Comparison of ENCODE assay signal across 16 cellular contexts in genomic region chrX:129524250-129524850, GRCh38. TPM values are rescaled to one million over a fixed set of nuclear protein-coding genes. Genes with fewer than 3 reads are reported as not detected.
DNase-seq lines count a peak whose midpoint lies in the region; ATAC-seq lines count a peak whose summit lies in the region.
"Had no signal": no experiment of that assay in that cellular context is flagged by ENCODE, and none has a peak within 500 bp of the region (broad histone marks: within the 10 kb centered on the region; RNA-seq: fewer than 3 reads in every experiment).

No MANE protein-coding gene starts in this region.

- H3K4me3 Mint-ChIP-seq in CD4-positive, alpha-beta memory T cell = peak overlapping the region; percentile 6 to 87 (median 79)
- peak overlapping the region; percentile 66 for H3K4me3 Mint-ChIP-seq in activated naive CD8-positive, alpha-beta T cell treated with anti-CD3 and anti-CD28 coated beads, Interleukin-2, amount 10 ng/mL, durations not matched to agents 7 days and 5 days

- CTCF ChIA-PET in CD4-positive, alpha-beta memory T cell (lab: Charles Lee; ENCODE audit: partially characterized antibody) = no interaction called here

- ATAC-seq in activated naive CD8-positive, alpha-beta T cell treated with anti-CD3 and anti-CD28 coated beads, Interleukin-2, amount 10 ng/mL, durations not matched to agents 7 days and 5 days (ENCODE audit: low read depth) = no peak
- ATAC-seq in GM21528 (IDR thresholded peaks at IDR 0.05; ENCODE audit: low FRiP score, unreplicated experiment) (no peak), GM21529 (IDR thresholded peaks at IDR 0.05; ENCODE audit: unreplicated experiment) (no peak)

- H3K27ac ChIP-seq in CD4-positive, alpha-beta memory T cell (ENCODE audit: low read depth, low read length) = no peak overlapping the region
- H3K27ac ChIP-seq in mesodermal cell (ENCODE audit: low read depth, low read length, severe bottlenecking) = no peak overlapping the region
- H3K27ac ChIP-seq: neutrophil, suprapubic skin had no signal

- H3K9me3 ChIP-seq in CD4-positive, alpha-beta memory T cell (ENCODE audit: control insufficient read depth in 1 of 2, low read length in 2 of 2) = no peaks in the 10 kb centered on the region
- no peaks in the 10 kb centered on the region for H3K9me3 ChIP-seq in HAP-1
- no peaks in the 10 kb centered on the region for H3K9me3 ChIP-seq in mesodermal cell (ENCODE audit: control insufficient read depth, low read length)
- H3K9me3 ChIP-seq: neutrophil, suprapubic skin had no signal

- POLR2A ChIA-PET in CD4-positive, alpha-beta memory T cell (lab: Charles Lee; ENCODE audit: partially characterized antibody) = no interaction called here
- POLR2A ChIA-PET in activated naive CD8-positive, alpha-beta T cell treated with anti-CD3 and anti-CD28 coated beads, Interleukin-2, amount 10 ng/mL, durations not matched to agents 7 days and 5 days (lab: Charles Lee) = no interaction called here

- H3K27me3 ChIP-seq in CD4-positive, alpha-beta memory T cell (ENCODE audit: insufficient read depth, low read length) = no peaks in the 10 kb centered on the region
- no peaks in the 10 kb centered on the region for H3K27me3 ChIP-seq in HAP-1 (ENCODE audit: low read depth)
- H3K27me3 ChIP-seq: suprapubic skin had no signal

- H3K4me1 Mint-ChIP-seq in CD4-positive, alpha-beta memory T cell = peaks cover 0 to 6% (median 1%) of the 10 kb centered on the region in 4 donors
- H3K4me1 Mint-ChIP-seq in activated naive CD8-positive, alpha-beta T cell treated with anti-CD3 and anti-CD28 coated beads, Interleukin-2, amount 10 ng/mL, durations not matched to agents 7 days and 5 days = no peaks in the 10 kb centered on the region

- H3K27ac Mint-ChIP-seq in CD4-positive, alpha-beta memory T cell = no peak overlapping the region
- no peak overlapping the region for H3K27ac Mint-ChIP-seq in activated naive CD8-positive, alpha-beta T cell treated with anti-CD3 and anti-CD28 coated beads, Interleukin-2, amount 10 ng/mL, durations not matched to agents 7 days and 5 days

- WGBS in mesodermal cell (ENCODE audit: insufficient coverage in 2 of 2), 2 experiments = 100% methylated on average over 1 of the region's 3 CpGs

- no peak overlapping the region for H3K4me3 ChIP-seq in CD4-positive, alpha-beta memory T cell (ENCODE audit: low read length in 2 of 2)
- peak overlapping the region; percentile 94; the same call in 1 of the 2 replicates for H3K4me3 ChIP-seq in HAP-1
- peak overlapping the region; percentile 67 for H3K4me3 ChIP-seq in mesodermal cell (ENCODE audit: extremely low read depth, insufficient read depth, low read length, poor library complexity, severe bottlenecking)

- intact Hi-C loops in CD4-positive, alpha-beta memory T cell (cut with micrococcal nuclease) = no loop called here

- in situ Hi-C loops in HAP-1 (cut with MboI; ENCODE audit: low sequenced_read_pairs) = no loop called here

- DNase-seq in CD4-positive, alpha-beta memory T cell = no peak
- no peak for DNase-seq in HAP-1 (ENCODE audit: low spot score in 2 of 2)
- DNase-seq in activated naive CD8-positive, alpha-beta T cell treated with anti-CD3 and anti-CD28 coated beads, Interleukin-2, amount 10 ng/mL, durations not matched to agents 7 days and 5 days = no peak
- no peak for DNase-seq in AML-193 (lab: John Stamatoyannopoulos, UW)
- DNase-seq in NCI-H1092 treated with DMSO at 0.1 percent for 48 hours (lab: John Stamatoyannopoulos, UW) = no peak
- DNase-seq: activated CD8-positive, alpha-beta memory T cell treated with anti-CD3 and anti-CD28 coated beads, Interleukin-2, amount 50 U/mL, for 4 hours; Karpas-422; left cardiac atrium; NCI-H187; NCI-H526 treated with DMSO at 0.1 percent for 48 hours; small intestine had no signal

- peaks cover 0 to 2% of the 10 kb centered on the region in 2 donors for H3K27me3 Mint-ChIP-seq in CD4-positive, alpha-beta memory T cell
- peaks cover 23% of the 10 kb centered on the region for H3K27me3 Mint-ChIP-seq in activated naive CD8-positive, alpha-beta T cell treated with anti-CD3 and anti-CD28 coated beads, Interleukin-2, amount 10 ng/mL, durations not matched to agents 7 days and 5 days

- H3K36me3 ChIP-seq in CD4-positive, alpha-beta memory T cell (ENCODE audit: insufficient read depth, low read length) = no peaks in the 10 kb centered on the region
- H3K36me3 ChIP-seq in HAP-1 (replicated peaks) (no peaks in the 10 kb centered on the region), mesodermal cell (ENCODE audit: control insufficient read depth, insufficient read depth, low read length) (no peaks in the 10 kb centered on the region)
- H3K36me3 ChIP-seq: neutrophil, suprapubic skin had no signal

- H3K36me3 Mint-ChIP-seq in CD4-positive, alpha-beta memory T cell = peaks cover 0 to 2% of the 10 kb centered on the region in 2 donors
- no peaks in the 10 kb centered on the region for H3K36me3 Mint-ChIP-seq in activated naive CD8-positive, alpha-beta T cell treated with anti-CD3 and anti-CD28 coated beads, Interleukin-2, amount 10 ng/mL, durations not matched to agents 7 days and 5 days

- H3K4me1 ChIP-seq in CD4-positive, alpha-beta memory T cell (ENCODE audit: insufficient read depth, low read length) = peaks cover 7% of the 10 kb centered on the region
- H3K4me1 ChIP-seq in HAP-1 (peaks cover 15% of the 10 kb centered on the region), mesodermal cell (ENCODE audit: control insufficient read depth, insufficient read depth, low read length, poor library complexity, severe bottlenecking) (no peaks in the 10 kb centered on the region)

- no peaks in the 10 kb centered on the region for H3K9me3 Mint-ChIP-seq in CD4-positive, alpha-beta memory T cell
- H3K9me3 Mint-ChIP-seq in activated naive CD8-positive, alpha-beta T cell treated with anti-CD3 and anti-CD28 coated beads, Interleukin-2, amount 10 ng/mL, durations not matched to agents 7 days and 5 days = no peaks in the 10 kb centered on the region

RNA-seq across cellular contexts. Expression of gene SMARCA1, which starts 1.1 kb away (rescaled TPM):
- total RNA-seq in CD4-positive, alpha-beta memory T cell = under 1 TPM; 0.26 to 0.39 TPM
- polyA plus RNA-seq in CD4-positive, alpha-beta memory T cell = under 1 TPM; 0.16 to 0.52 TPM
- total RNA-seq in activated naive CD8-positive, alpha-beta T cell treated with anti-CD3 and anti-CD28 coated beads, Interleukin-2, amount 10 ng/mL, durations not matched to agents 7 days and 5 days = under 1 TPM in 1 of 2 experiments, not detected in 1; 0.17 TPM
- 93.3 TPM for polyA plus RNA-seq in mesodermal cell (2013, experiment 1 of 2)
- polyA plus RNA-seq in mesodermal cell (2013, experiment 2 of 2) = 108 TPM

RNA-seq across cellular contexts. Expression of gene OCRL, which starts 15.7 kb away (rescaled TPM):
- total RNA-seq in CD4-positive, alpha-beta memory T cell = 1 to 10 TPM; 2.0 to 2.4 TPM
- polyA plus RNA-seq in CD4-positive, alpha-beta memory T cell = under 1 TPM in 1 of 2 donors, not detected in 1; 0.99 TPM
- 1 to 10 TPM; 1.4 to 2.2 TPM for total RNA-seq in activated naive CD8-positive, alpha-beta T cell treated with anti-CD3 and anti-CD28 coated beads, Interleukin-2, amount 10 ng/mL, durations not matched to agents 7 days and 5 days
- polyA plus RNA-seq in mesodermal cell (2013, experiment 1 of 2) = 30.4 TPM
- polyA plus RNA-seq in mesodermal cell (2013, experiment 2 of 2) = 30.5 TPM

Comparison
In these comparisons a context has a peak if more than half of its experiments do, and no peak if none do; other contexts are left out.
1. H3K4me3 ChIP-seq: peak in HAP-1 (single experiment) and mesodermal cell (single experiment); none in CD4-positive, alpha-beta memory T cell (0 of 2).